Comparison of ENCODE assay signal across 13 cellular contexts in genomic region chr6:2850480-2851150, GRCh38. TPM values are rescaled to one million over a fixed set of nuclear protein-coding genes. Genes with fewer than 3 reads are reported as not detected.
A peak's percentile ranks its signal among the peaks of the same experiment; 100 is the strongest.
DNase-seq lines count a peak whose midpoint lies in the region; ATAC-seq, FAIRE-seq and TF ChIP-seq lines count a peak whose summit lies in the region.
"Had no signal": no experiment of that assay in that cellular context is flagged by ENCODE, and none has a peak within 500 bp of the region (broad histone marks: within the 10 kb centered on the region; RNA-seq: fewer than 3 reads in every experiment).

No MANE protein-coding gene starts in this region.

- H3K9me1 ChIP-seq in endothelial cell of umbilical vein (replicated peaks; ENCODE audit: control insufficient read depth, extremely low read depth, insufficient read depth, low read length) = no peaks in the 10 kb centered on the region

- H4K20me1 ChIP-seq in endothelial cell of umbilical vein (replicated peaks; ENCODE audit: control insufficient read depth, extremely low read depth, insufficient read depth, low read length) = no peaks in the 10 kb centered on the region
- H4K20me1 ChIP-seq in smooth muscle cell (ENCODE audit: low read depth) = no peaks in the 10 kb centered on the region

- TF ChIP-seq POLR2A in endothelial cell of umbilical vein (IDR thresholded peaks at IDR 0.05; ENCODE audit: low read depth, low read length) = peak; percentile 18

- H3K27ac ChIP-seq in endothelial cell of umbilical vein (ENCODE audit: insufficient read depth, low read depth, low read length) = peak overlapping the region; percentile 71
- H3K27ac ChIP-seq in smooth muscle cell (ENCODE audit: low read depth) = peak overlapping the region; percentile 13
- H3K27ac ChIP-seq: sigmoid colon had no signal

- H3K36me3 ChIP-seq in endothelial cell of umbilical vein (ENCODE audit: control insufficient read depth in 2 of 2, extremely low read depth in 1 of 2, insufficient read depth in 2 of 2, low read length in 2 of 2) (no peaks in the 10 kb centered on the region), smooth muscle cell (ENCODE audit: low read depth) (no peaks in the 10 kb centered on the region)
- H3K36me3 ChIP-seq: sigmoid colon had no signal

- no peaks in the 10 kb centered on the region for H3K27me3 ChIP-seq in endothelial cell of umbilical vein (ENCODE audit: control insufficient read depth in 2 of 2, insufficient read depth in 2 of 2, low read length in 2 of 2)
- H3K27me3 ChIP-seq in smooth muscle cell (ENCODE audit: low read depth) = no peaks in the 10 kb centered on the region
- H3K27me3 ChIP-seq: sigmoid colon had no signal

- H3K36me3 Mint-ChIP-seq in activated CD4-positive, alpha-beta T cell treated with anti-CD3 and anti-CD28 coated beads for 36 hours (ENCODE audit: low read depth) = peaks cover 3% of the 10 kb centered on the region

- no TSS peak for BruUV-seq in endothelial cell of umbilical vein (replicated peaks; lab: Mats Ljungman, UMichigan)

- 20% methylated on average over 5 of the region's 5 CpGs for WGBS in smooth muscle cell (ENCODE audit: low lambda C conversion rate)

- no peak overlapping the region for H3K4me3 Mint-ChIP-seq in activated CD4-positive, alpha-beta T cell treated with anti-CD3 and anti-CD28 coated beads for 36 hours
- H3K4me3 Mint-ChIP-seq: activated T-cell treated with anti-CD3 and anti-CD28 coated beads, Interleukin-2, amount 50 U/mL, for 24 hours had no signal

- H3K4me1 ChIP-seq in endothelial cell of umbilical vein (ENCODE audit: control insufficient read depth, extremely low read depth, insufficient read depth, low read length) = peaks cover 48% of the 10 kb centered on the region
- H3K4me1 ChIP-seq in smooth muscle cell (ENCODE audit: low read depth) = peaks cover 16% of the 10 kb centered on the region

- dilution Hi-C loops in endothelial cell of umbilical vein (cut with MboI; ENCODE audit: extremely low pct_ligation_motif_present, low sequenced_read_pairs) = no loop called here

- no peaks in the 10 kb centered on the region for H3K27me3 Mint-ChIP-seq in activated CD4-positive, alpha-beta T cell treated with anti-CD3 and anti-CD28 coated beads for 36 hours
- H3K27me3 Mint-ChIP-seq: activated T-cell treated with anti-CD3 and anti-CD28 coated beads, Interleukin-2, amount 50 U/mL, for 24 hours had no signal

- H2AFZ ChIP-seq in endothelial cell of umbilical vein (ENCODE audit: low read depth, low read length) (no peak overlapping the region), smooth muscle cell (ENCODE audit: low read depth) (no peak overlapping the region)

- H3K79me2 ChIP-seq in endothelial cell of umbilical vein (ENCODE audit: control insufficient read depth, insufficient read depth, low read length) = no peaks in the 10 kb centered on the region
- H3K79me2 ChIP-seq in smooth muscle cell (ENCODE audit: low read depth) = no peaks in the 10 kb centered on the region

- in situ Hi-C loops in SK-MEL-5 (cut with HindIII; ENCODE audit: low pct_unique_long_range_greater_than_20kb, low sequenced_read_pairs) = no loop called here

- intact Hi-C loops in activated CD4-positive, alpha-beta T cell treated with anti-CD3 and anti-CD28 coated beads for 36 hours (cut with DNase I, micrococcal nuclease) = no loop called here
- intact Hi-C loops in endothelial cell of umbilical vein (cut with micrococcal nuclease) = loop anchor here (10.0 kb wide), 1 partner anchor 1236 kb away; no protein-coding TSS in a partner anchor

- peak overlapping the region; percentile 13 for H3K4me2 ChIP-seq in endothelial cell of umbilical vein (ENCODE audit: insufficient read depth, low read length)
- H3K4me2 ChIP-seq in smooth muscle cell = peak overlapping the region; percentile 25

- H3K4me3 ChIP-seq in endothelial cell of umbilical vein (replicated peaks in 1 of 3; ENCODE audit: insufficient read depth in 1 of 3, low read depth in 1 of 3, low read length in 3 of 3) = no peak overlapping the region
- no peak overlapping the region for H3K4me3 ChIP-seq in smooth muscle cell
- H3K4me3 ChIP-seq: sigmoid colon had no signal

- peak; percentile 82 for FAIRE-seq in endothelial cell of umbilical vein (lab: Jason Lieb, UNC)
- FAIRE-seq: A204.1 had no signal

- no peak for TF ChIP-seq CTCF in endothelial cell of umbilical vein (IDR thresholded peaks at IDR 0.05; ENCODE audit: extremely low read depth in 1 of 2, insufficient read depth in 1 of 2, low read depth in 1 of 2, low read length in 2 of 2)
- no peak for TF ChIP-seq CTCF in smooth muscle cell (IDR thresholded peaks at IDR 0.05; ENCODE audit: borderline replicate concordance, insufficient read depth, poor library complexity, severe bottlenecking)

- H3K27ac Mint-ChIP-seq in activated CD4-positive, alpha-beta T cell treated with anti-CD3 and anti-CD28 coated beads for 36 hours = peak overlapping the region; percentile 47
- H3K27ac Mint-ChIP-seq: activated T-cell treated with anti-CD3 and anti-CD28 coated beads, Interleukin-2, amount 50 U/mL, for 24 hours had no signal

- peak overlapping the region; percentile 36 for H3K9ac ChIP-seq in endothelial cell of umbilical vein (replicated peaks; ENCODE audit: extremely low read depth, insufficient read depth, low read length)
- H3K9ac ChIP-seq in smooth muscle cell (ENCODE audit: low read depth) = no peak overlapping the region

- CTCF ChIA-PET in activated CD4-positive, alpha-beta T cell treated with anti-CD3 and anti-CD28 coated beads for 36 hours (lab: Charles Lee) = interaction anchor here (0.8 to 2.0 kb wide), 11 partner anchors 9 to 157 kb away, joined by 3 to 11 read pairs (median 3); partner anchors contain the start of gene SERPINB1
- CTCF ChIA-PET in endothelial cell of umbilical vein (lab: Charles Lee) = interaction anchor here (0.9 to 3.2 kb wide), 13 partner anchors 9 to 112 kb away, joined by 3 to 28 read pairs (median 4); partner anchors contain the start of gene SERPINB1

- no peaks in the 10 kb centered on the region for H3K9me3 Mint-ChIP-seq in activated CD4-positive, alpha-beta T cell treated with anti-CD3 and anti-CD28 coated beads for 36 hours (ENCODE audit: low read depth)

- no peak for ATAC-seq in activated CD4-positive, alpha-beta T cell treated with anti-CD3 and anti-CD28 coated beads for 36 hours
- ATAC-seq in GM21367 (IDR thresholded peaks at IDR 0.05; ENCODE audit: unreplicated experiment) = no peak
- no peak for ATAC-seq in GM21576 (IDR thresholded peaks at IDR 0.05; ENCODE audit: unreplicated experiment)

- DNase-seq in activated CD4-positive, alpha-beta T cell treated with anti-CD3 and anti-CD28 coated beads for 36 hours = no peak
- no peak for DNase-seq in activated CD4-positive, alpha-beta T cell treated with anti-CD3 and anti-CD28 coated beads for 48 hours
- DNase-seq in SK-MEL-5 (ENCODE audit: low read depth, low spot score) (peak; percentile 20), endothelial cell of umbilical vein (ENCODE audit: low read depth, low spot score) (peak; percentile 81), smooth muscle cell (lab: John Stamatoyannopoulos, UW; ENCODE audit: unreplicated experiment) (no peak)
- no peak for DNase-seq in activated T-cell treated with anti-CD3 and anti-CD28 coated beads, Interleukin-2, amount 50 U/mL, for 1 hour
- DNase-seq: activated T-cell treated with anti-CD3 and anti-CD28 coated beads, Interleukin-2, amount 50 U/mL, for 24 hours; effector CD4-positive, alpha-beta T cell; NCI-H1930; sigmoid colon had no signal

- peaks cover 66% of the 10 kb centered on the region for H3K4me1 Mint-ChIP-seq in activated CD4-positive, alpha-beta T cell treated with anti-CD3 and anti-CD28 coated beads for 36 hours

- no peaks in the 10 kb centered on the region for H3K9me3 ChIP-seq in endothelial cell of umbilical vein (replicated peaks; ENCODE audit: control insufficient read depth, insufficient read depth, low read length)
- no peaks in the 10 kb centered on the region for H3K9me3 ChIP-seq in smooth muscle cell (replicated peaks; ENCODE audit: low read depth)
- H3K9me3 ChIP-seq: sigmoid colon had no signal

- POLR2A ChIA-PET in activated CD4-positive, alpha-beta T cell treated with anti-CD3 and anti-CD28 coated beads for 36 hours (lab: Charles Lee) = interaction anchor here (1.0 kb wide), 1 partner anchor 9 kb away, joined by 4 read pairs; the partner anchor contains the start of gene SERPINB1
- POLR2A ChIA-PET in endothelial cell of umbilical vein (lab: Charles Lee) = interaction anchor here (0.9 to 1.3 kb wide), 2 partner anchors 15 to 50 kb away, joined by 3 to 4 read pairs; no protein-coding TSS in a partner anchor

- no peaks in the 10 kb centered on the region for H3F3A ChIP-seq in smooth muscle cell (ENCODE audit: low read depth)

RNA-seq across cellular contexts. Expression of gene SERPINB1, which starts 9.0 kb away (rescaled TPM):
- 100 to 1,000 TPM; 200 to 243 TPM for total RNA-seq in activated CD4-positive, alpha-beta T cell treated with anti-CD3 and anti-CD28 coated beads for 36 hours
- total RNA-seq in SK-MEL-5 (2014; rRNA removed; shearing (Covaris generic)) = 3.7 and 4.4 TPM in 2 replicates
- 5.8 and 7.5 TPM in 2 replicates for polyA plus RNA-seq in SK-MEL-5 (2015; cell fraction: cytosol; rRNA removed)
- 1.3 and 3.2 TPM in 2 replicates for polyA plus RNA-seq in SK-MEL-5 (2015; cell fraction: nucleus; rRNA removed)
- total RNA-seq in endothelial cell of umbilical vein = 23.3 and 24.0 TPM in 2 replicates
- polyA plus RNA-seq in endothelial cell of umbilical vein = 5.9 and 6.7 TPM in 2 replicates
- 10.6 and 11.9 TPM in 2 replicates for polyA plus RNA-seq in endothelial cell of umbilical vein (2011; cell fraction: cytosol; rRNA removed)
- 5.7 and 9.4 TPM in 2 replicates for polyA plus RNA-seq in endothelial cell of umbilical vein (2011; cell fraction: nucleus; rRNA removed)
- 11.5 and 15.7 TPM in 2 replicates for polyA plus RNA-seq in endothelial cell of umbilical vein (2012)
- 5.7 and 6.0 TPM in 2 replicates for polyA minus RNA-seq in endothelial cell of umbilical vein
- 31.9 TPM for polyA minus RNA-seq in endothelial cell of umbilical vein (2011; cell fraction: cytosol; rRNA and poly(A)+ RNA removed)
- 3.5 and 5.7 TPM in 2 replicates for polyA minus RNA-seq in endothelial cell of umbilical vein (2011; cell fraction: nucleus; rRNA and poly(A)+ RNA removed)
- 10.5 and 14.8 TPM in 2 replicates for total RNA-seq in smooth muscle cell
- polyA plus RNA-seq in smooth muscle cell = 17.7 and 21.9 TPM in 2 replicates

RNA-seq across cellular contexts. Expression of gene SERPINB9, which starts 52.5 kb away (rescaled TPM):
- 100 to 1,000 TPM in 1 of 2 experiments, 10 to 100 TPM in 1; 90.0 to 109 TPM for total RNA-seq in activated CD4-positive, alpha-beta T cell treated with anti-CD3 and anti-CD28 coated beads for 36 hours
- total RNA-seq in SK-MEL-5 (2014; rRNA removed; shearing (Covaris generic)) = not detected in 2 replicates
- polyA plus RNA-seq in SK-MEL-5 (2015; cell fraction: cytosol; rRNA removed) = not detected in 2 replicates
- polyA plus RNA-seq in SK-MEL-5 (2015; cell fraction: nucleus; rRNA removed) = 0.04 TPM in 1 of 2 replicates, not detected in the other
- total RNA-seq in endothelial cell of umbilical vein = 37.0 and 58.0 TPM in 2 replicates
- polyA plus RNA-seq in endothelial cell of umbilical vein = 47.3 and 51.6 TPM in 2 replicates
- polyA plus RNA-seq in endothelial cell of umbilical vein (2011; cell fraction: cytosol; rRNA removed) = 37.5 and 38.5 TPM in 2 replicates
- polyA plus RNA-seq in endothelial cell of umbilical vein (2011; cell fraction: nucleus; rRNA removed) = 32.0 and 44.9 TPM in 2 replicates
- 23.4 and 26.9 TPM in 2 replicates for polyA plus RNA-seq in endothelial cell of umbilical vein (2012)
- polyA minus RNA-seq in endothelial cell of umbilical vein = 94.7 and 96.7 TPM in 2 replicates
- polyA minus RNA-seq in endothelial cell of umbilical vein (2011; cell fraction: cytosol; rRNA and poly(A)+ RNA removed) = not detected
- polyA minus RNA-seq in endothelial cell of umbilical vein (2011; cell fraction: nucleus; rRNA and poly(A)+ RNA removed) = 25.6 and 46.0 TPM in 2 replicates
- total RNA-seq in smooth muscle cell = 22.4 and 23.7 TPM in 2 replicates
- polyA plus RNA-seq in smooth muscle cell = 12.9 and 14.5 TPM in 2 replicates

Comparison
In these comparisons a context has a peak if more than half of its experiments do, and no peak if none do; other contexts are left out.
1. DNase-seq: peak in SK-MEL-5 (single experiment) and endothelial cell of umbilical vein (single experiment); none in activated CD4-positive, alpha-beta T cell treated with anti-CD3 and anti-CD28 coated beads for 36 hours (single experiment), activated CD4-positive, alpha-beta T cell treated with anti-CD3 and anti-CD28 coated beads for 48 hours (single experiment), smooth muscle cell (single experiment) and activated T-cell treated with anti-CD3 and anti-CD28 coated beads, Interleukin-2, amount 50 U/mL, for 1 hour (single experiment).
2. RNA of gene SERPINB9, which starts 52.5 kb away (total RNA-seq): 90.0 to 109 TPM in activated CD4-positive, alpha-beta T cell treated with anti-CD3 and anti-CD28 coated beads for 36 hours, 37.0 to 58.0 TPM in endothelial cell of umbilical vein and 22.4 to 23.7 TPM in smooth muscle cell; not detected in SK-MEL-5; every median in the first group is over 10 times any median in the second.